Comparison of ENCODE assay signal across 17 cellular contexts in the genomic region with DNA sequence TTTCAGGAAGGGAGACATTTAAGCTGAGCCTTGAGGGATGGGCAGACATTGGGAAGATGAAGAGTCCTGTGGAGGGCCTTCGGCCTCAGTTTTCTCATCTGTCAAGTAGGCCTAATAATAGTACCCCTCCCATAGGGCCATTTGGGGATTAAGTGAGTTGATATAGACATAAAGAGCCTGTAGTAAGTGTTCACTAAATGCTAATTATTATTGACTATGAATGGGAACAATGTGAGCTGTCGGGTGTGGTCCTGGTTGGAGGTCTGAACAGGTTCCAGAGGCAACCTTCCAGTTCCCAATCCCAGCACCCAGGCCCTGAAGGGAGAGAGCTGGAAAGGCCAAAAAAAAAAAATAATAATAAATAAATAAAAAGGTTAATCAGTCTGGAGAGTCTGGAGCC. TPM values are rescaled to one million over a fixed set of nuclear protein-coding genes. Genes with fewer than 3 reads are reported as not detected.
DNase-seq lines count a peak whose midpoint lies in the region; ATAC-seq, FAIRE-seq and TF ChIP-seq lines count a peak whose summit lies in the region.
"Had no signal": no experiment of that assay in that cellular context is flagged by ENCODE, and none has a peak within 500 bp of the region (broad histone marks: within the 10 kb centered on the region; RNA-seq: fewer than 3 reads in every experiment).

No MANE protein-coding gene starts in this region.

- DNase-seq in A549 (ENCODE audit: low read depth in 1 of 2, low spot score in 1 of 2): no peak
- peak; percentile 71 for DNase-seq in NCI-H69 (lab: John Stamatoyannopoulos, UW)
- DNase-seq in H1 (ENCODE audit: low read depth in 1 of 2, low spot score in 2 of 2): no peak
- DNase-seq in osteoblast (ENCODE audit: insufficient read length, low spot score, missing footprints): peak; percentile 32
- no peak for DNase-seq in germinal center (ENCODE audit: low spot score)
- DNase-seq: 8988T; CD8-positive, alpha-beta memory T cell; COR-L47; DMS 273 treated with DMSO at 0.1 percent for 48 hours; HCEC 1CT; HFFc6 had no signal

- H3K9me3 ChIP-seq in A549: no peaks in the 10 kb centered on the region
- H3K9me3 ChIP-seq in H1 (ENCODE audit: insufficient read depth in 2 of 2, low read depth in 1 of 2, low read length in 1 of 2): peaks cover 3 to 5% of the 10 kb centered on the region in 2 experiments; a peak in 1 of 4 replicates
- H3K9me3 ChIP-seq in osteoblast (ENCODE audit: low read depth, low read length): no peaks in the 10 kb centered on the region
- H3K9me3 ChIP-seq: BLaER1 treated with 17β-estradiol and CSF1 and Interleukin-3, amounts not matched to agents 10 nM and 100 nM had no signal

- H3K23me2 ChIP-seq in H1 (ENCODE audit: low read depth, low read length): no peaks in the 10 kb centered on the region

- no peak overlapping the region for H3K56ac ChIP-seq in H1 (replicated peaks; ENCODE audit: insufficient read length, low read depth, low read length)

- TF ChIP-seq POLR2A in A549 (IDR thresholded peaks at IDR 0.05; ENCODE audit: low read length): no peak
- TF ChIP-seq POLR2A in H1 (IDR thresholded peaks at IDR 0.05; ENCODE audit: control extremely low read depth in 1 of 2, low read depth in 2 of 2, low read length in 2 of 2): no peak

- TF ChIP-seq CTCF in A549 (IDR thresholded peaks at IDR 0.05) (no peak), H1 (IDR thresholded peaks at IDR 0.05; ENCODE audit: control extremely low read depth in 1 of 3, insufficient read depth in 1 of 3, low read depth in 1 of 3, low read length in 3 of 3) (no peak), osteoblast (IDR thresholded peaks at IDR 0.05; ENCODE audit: extremely low read depth, low read depth, low read length) (no peak)

- no peaks in the 10 kb centered on the region for H3K36me3 ChIP-seq in H1 (ENCODE audit: control insufficient read depth in 2 of 4, insufficient read depth in 4 of 4, low read length in 3 of 4)
- H3K36me3 ChIP-seq in osteoblast (ENCODE audit: insufficient read depth, low read length): no peaks in the 10 kb centered on the region
- H3K36me3 ChIP-seq: BLaER1 treated with 17β-estradiol and CSF1 and Interleukin-3, amounts not matched to agents 10 nM and 100 nM had no signal

- H3K18ac ChIP-seq in H1 (ENCODE audit: extremely low read depth, low read length): no peak overlapping the region; the same call in 1 of the 2 replicates

- no peak overlapping the region for H2AFZ ChIP-seq in H1 (ENCODE audit: low read length)
- H2AFZ ChIP-seq in osteoblast (ENCODE audit: low read length): no peak overlapping the region

- H3K14ac ChIP-seq in H1 (ENCODE audit: insufficient read length): no peak overlapping the region

- no peak overlapping the region for H2BK120ac ChIP-seq in H1 (replicated peaks; ENCODE audit: low read depth, low read length)

- no peak overlapping the region for H3K4ac ChIP-seq in H1 (replicated peaks; ENCODE audit: insufficient read length, low read depth, low read length)

- FAIRE-seq in A549 (lab: Jason Lieb, UNC) (no peak), H1 (lab: Jason Lieb, UNC) (no peak)
- FAIRE-seq: G401.6, GM12891, GM19239 had no signal

- 88% methylated on average over 2 of the region's 2 CpGs for WGBS in A549 (ENCODE audit: missing lambda C conversion rate)
- 87% methylated on average over 2 of the region's 2 CpGs; no CpG with 5 or more reads in 1 of the 2 experiments for WGBS in H1 (ENCODE audit: extremely low coverage in 1 of 2, insufficient coverage in 1 of 2, insufficient read length in 1 of 2, insufficient replicate concordance in 2 of 2, low coverage in 1 of 2, low lambda C conversion rate in 2 of 2, missing lambda C conversion rate in 1 of 2), 2 experiments

- CTCF ChIA-PET in A549 (lab: Yijun Ruan, JAX): interaction anchor here (1.1 to 3.8 kb wide), 7 partner anchors 8 to 26 kb away, joined by 3 to 20 read pairs (median 9); partner anchors contain the start of gene ITPR3
- CTCF ChIA-PET in H1 (lab: Charles Lee; ENCODE audit: partially characterized antibody): interaction anchor here (0.8 to 5.5 kb wide), 16 partner anchors 11 to 447 kb away, joined by 3 to 57 read pairs (median 8); partner anchors contain the start of genes ITPR3 and UQCC2

- H3K27me3 ChIP-seq in H1 (replicated peaks in 1 of 4; ENCODE audit: control insufficient read depth in 3 of 4, extremely low read depth in 1 of 4, insufficient read depth in 3 of 4, low read length in 3 of 4) (no peaks in the 10 kb centered on the region), osteoblast (ENCODE audit: insufficient read depth, low read length) (no peaks in the 10 kb centered on the region)
- H3K27me3 ChIP-seq: BLaER1 treated with 17β-estradiol and CSF1 and Interleukin-3, amounts not matched to agents 10 nM and 100 nM had no signal

- no peak for TF ChIP-seq EP300 in A549 (IDR thresholded peaks at IDR 0.05)
- no peak for TF ChIP-seq EP300 in H1 (IDR thresholded peaks at IDR 0.05; ENCODE audit: borderline replicate concordance in 1 of 2, low read depth in 2 of 2, low read length in 2 of 2)

- no peak for TF ChIP-seq RAD21 in A549 (conservative IDR thresholded peaks at IDR 0.05 in 1 of 2, IDR thresholded peaks at IDR 0.05 in 1 of 2)
- no peak for TF ChIP-seq RAD21 in H1 (IDR thresholded peaks at IDR 0.05 in 1 of 2, conservative IDR thresholded peaks at IDR 0.05 in 1 of 2; ENCODE audit: low read depth in 2 of 2, low read length in 2 of 2)

- H3K79me1 ChIP-seq in H1 (ENCODE audit: low read depth, low read length): no peaks in the 10 kb centered on the region

- H4K20me1 ChIP-seq in H1 (replicated peaks in 1 of 2; ENCODE audit: control insufficient read depth in 1 of 2, insufficient read depth in 2 of 2, low read length in 2 of 2): no peaks in the 10 kb centered on the region
- no peaks in the 10 kb centered on the region for H4K20me1 ChIP-seq in osteoblast (ENCODE audit: insufficient read depth, low read length)
- H4K20me1 ChIP-seq: BLaER1 treated with 17β-estradiol and CSF1 and Interleukin-3, amounts not matched to agents 10 nM and 100 nM had no signal

- H3K9ac ChIP-seq in H1 (replicated peaks in 1 of 4; ENCODE audit: extremely low read depth in 1 of 4, low read depth in 3 of 4, low read length in 3 of 4): no peak overlapping the region
- H3K9ac ChIP-seq: BLaER1 treated with 17β-estradiol and CSF1 and Interleukin-3, amounts not matched to agents 10 nM and 100 nM had no signal

- peak overlapping the region; percentile 54 to 58; a peak in 4 of 6 replicates for H3K27ac ChIP-seq in A549
- H3K27ac ChIP-seq in H1 (ENCODE audit: low read depth, low read length): no peak overlapping the region
- H3K27ac ChIP-seq in osteoblast (ENCODE audit: low read depth, low read length): no peak overlapping the region
- H3K27ac ChIP-seq: BLaER1 treated with 17β-estradiol and CSF1 and Interleukin-3, amounts not matched to agents 10 nM and 100 nM had no signal

- H3K4me1 ChIP-seq in A549 (peaks cover 59% of the 10 kb centered on the region), H1 (replicated peaks in 1 of 4; ENCODE audit: control insufficient read depth in 3 of 4, insufficient read depth in 4 of 4, low read length in 3 of 4) (peaks cover 6 to 42% (median 26%) of the 10 kb centered on the region in 4 experiments), osteoblast (ENCODE audit: insufficient read depth, low read length) (peaks cover 24% of the 10 kb centered on the region)

- no peak overlapping the region for H4K91ac ChIP-seq in H1 (replicated peaks; ENCODE audit: insufficient read length, low read length)

- H3K4me2 ChIP-seq in A549: no peak overlapping the region; the same call in 2 of the 3 replicates
- H3K4me2 ChIP-seq in H1 (ENCODE audit: insufficient read depth in 1 of 2, low read depth in 2 of 2, low read length in 2 of 2): no peak overlapping the region
- H3K4me2 ChIP-seq in osteoblast (ENCODE audit: insufficient read depth, low read length): no peak overlapping the region
- H3K4me2 ChIP-seq: BLaER1 treated with 17β-estradiol and CSF1 and Interleukin-3, amounts not matched to agents 10 nM and 100 nM had no signal

- H2BK5ac ChIP-seq in H1 (ENCODE audit: low read depth, low read length): peak overlapping the region; percentile 44; the same call in 1 of the 2 replicates

- H2BK15ac ChIP-seq in H1 (ENCODE audit: low read length): no peak overlapping the region

- H3K4me3 ChIP-seq in A549: no peak overlapping the region
- H3K4me3 ChIP-seq in H1 (ENCODE audit: extremely low read depth in 1 of 4, insufficient read depth in 2 of 4, low read depth in 3 of 4, low read length in 4 of 4): no peak overlapping the region
- no peak overlapping the region for H3K4me3 ChIP-seq in osteoblast (ENCODE audit: insufficient read depth, low read length)
- H3K4me3 ChIP-seq: BLaER1 treated with 17β-estradiol and CSF1 and Interleukin-3, amounts not matched to agents 10 nM and 100 nM had no signal

- H4K8ac ChIP-seq in H1 (ENCODE audit: extremely low read depth, insufficient read depth, low read length): no peak overlapping the region

- H3K79me2 ChIP-seq in H1 (ENCODE audit: control insufficient read depth in 1 of 2, insufficient read depth in 2 of 2, low read length in 2 of 2): no peaks in the 10 kb centered on the region
- no peaks in the 10 kb centered on the region for H3K79me2 ChIP-seq in osteoblast (ENCODE audit: insufficient read depth, low read length)

- H2AK5ac ChIP-seq in H1 (ENCODE audit: low read depth, low read length): no peak overlapping the region

- no peak overlapping the region for H2BK12ac ChIP-seq in H1 (ENCODE audit: low read depth, low read length)

- POLR2A ChIA-PET in A549 (lab: Yijun Ruan, JAX): no interaction called here
- POLR2A ChIA-PET in H1 (lab: Charles Lee; ENCODE audit: partially characterized antibody): interaction anchor here (1.7 to 3.6 kb wide), 3 partner anchors 10 to 27 kb away, joined by 5 to 19 read pairs (median 6); partner anchors contain the start of gene ITPR3

- no peak overlapping the region for H3K23ac ChIP-seq in H1 (ENCODE audit: insufficient read length)

- peak overlapping the region; percentile 86; the same call in 1 of the 2 replicates for H2BK20ac ChIP-seq in H1 (ENCODE audit: low read length)

- no peak for ATAC-seq in A549
- ATAC-seq in HG03196 (IDR thresholded peaks at IDR 0.05; ENCODE audit: unreplicated experiment): no peak
- no peak for ATAC-seq in HG02571 (IDR thresholded peaks at IDR 0.05; ENCODE audit: unreplicated experiment)

- no peak overlapping the region for H4K5ac ChIP-seq in H1 (ENCODE audit: insufficient read length, low read depth, low read length)

RNA-seq across cellular contexts. Expression of gene ITPR3, which starts 14.5 kb away (rescaled TPM):
- polyA plus RNA-seq in A549 (2011; rRNA removed) (17.6 and 19.1 TPM in 2 replicates), A549 (2017; fragmentation: RNase III; extraction: RNeasy Plus Mini Kit Qiagen cat#74134 plus additional on column Dnase treatment) (19.0 to 20.8 TPM (median 20.7 TPM) in 3 replicates), H1 (2011; rRNA removed) (29.1 and 37.2 TPM in 2 replicates)
- 25.0 and 29.1 TPM in 2 replicates for polyA plus RNA-seq in A549 (2012; cell fraction: cytosol; rRNA removed)
- 77.0 and 104 TPM in 2 replicates for polyA plus RNA-seq in A549 (2012; cell fraction: nucleus; rRNA removed)
- polyA minus RNA-seq in A549 (2011; rRNA and poly(A)+ RNA removed): 29.3 and 39.6 TPM in 2 replicates
- 44.9 and 45.7 TPM in 2 replicates for total RNA-seq in H1 (2021; fragmentation: NEBNext Ultra II Directional; extraction: Animal tissue kit (Norgen Biotek cat#: 25700))
- polyA plus RNA-seq in H1 (2011; cell fraction: cytosol; rRNA removed): 22.7 TPM
- polyA plus RNA-seq in H1 (2011; cell fraction: nucleus; rRNA removed): 157 TPM
- 22.4 to 35.2 TPM (median 31.8 TPM) in 4 replicates for polyA plus RNA-seq in H1 (2012, experiment 1 of 2)
- polyA plus RNA-seq in H1 (2012, experiment 2 of 2): 11.9 TPM
- polyA plus RNA-seq in H1 (2013, experiment 1 of 2): 24.7 TPM
- polyA plus RNA-seq in H1 (2013, experiment 2 of 2): 23.5 TPM
- polyA minus RNA-seq in H1 (2011; rRNA and poly(A)+ RNA removed): 45.6 and 48.9 TPM in 2 replicates
- 23.7 TPM for polyA minus RNA-seq in H1 (2011; cell fraction: cytosol; rRNA and poly(A)+ RNA removed)
- 42.2 TPM for polyA minus RNA-seq in H1 (2011; cell fraction: nucleus; rRNA and poly(A)+ RNA removed)
- total RNA-seq in osteoblast: 46.7 and 52.2 TPM in 2 replicates

RNA-seq across cellular contexts. Expression of gene BAK1, which starts 26.6 kb away (rescaled TPM):
- polyA plus RNA-seq in A549 (2011; rRNA removed) (11.9 and 12.6 TPM in 2 replicates), A549 (2017; fragmentation: RNase III; extraction: RNeasy Plus Mini Kit Qiagen cat#74134 plus additional on column Dnase treatment) (16.9 to 19.0 TPM (median 18.8 TPM) in 3 replicates), H1 (2011; rRNA removed) (43.4 and 51.4 TPM in 2 replicates)
- polyA plus RNA-seq in A549 (2012; cell fraction: cytosol; rRNA removed): 11.5 and 16.6 TPM in 2 replicates
- polyA plus RNA-seq in A549 (2012; cell fraction: nucleus; rRNA removed): 13.1 and 13.6 TPM in 2 replicates
- 17.3 and 20.9 TPM in 2 replicates for polyA minus RNA-seq in A549 (2011; rRNA and poly(A)+ RNA removed)
- 43.3 and 45.1 TPM in 2 replicates for total RNA-seq in H1 (2021; fragmentation: NEBNext Ultra II Directional; extraction: Animal tissue kit (Norgen Biotek cat#: 25700))
- 38.7 TPM for polyA plus RNA-seq in H1 (2011; cell fraction: cytosol; rRNA removed)
- polyA plus RNA-seq in H1 (2011; cell fraction: nucleus; rRNA removed): 33.2 TPM
- polyA plus RNA-seq in H1 (2012, experiment 1 of 2): 25.3 to 42.8 TPM (median 38.6 TPM) in 4 replicates
- polyA plus RNA-seq in H1 (2012, experiment 2 of 2): 50.1 TPM
- 19.1 TPM for polyA plus RNA-seq in H1 (2013, experiment 1 of 2)
- 19.0 TPM for polyA plus RNA-seq in H1 (2013, experiment 2 of 2)
- 33.0 and 37.7 TPM in 2 replicates for polyA minus RNA-seq in H1 (2011; rRNA and poly(A)+ RNA removed)
- 27.4 TPM for polyA minus RNA-seq in H1 (2011; cell fraction: cytosol; rRNA and poly(A)+ RNA removed)
- 15.8 TPM for polyA minus RNA-seq in H1 (2011; cell fraction: nucleus; rRNA and poly(A)+ RNA removed)
- 13.3 and 13.8 TPM in 2 replicates for total RNA-seq in osteoblast

Comparison
In these comparisons a context has a peak if more than half of its experiments do, and no peak if none do; other contexts are left out.
1. DNase-seq: peak in NCI-H69 (single experiment) and osteoblast (single experiment); none in A549 (0 of 2), H1 (0 of 2) and germinal center (single experiment).
2. H3K27ac ChIP-seq: peak in A549 (2 of 2); none in H1 (single experiment) and osteoblast (single experiment).
3. Of the 18 proteins assayed by ChIP-seq in both H1 and A549: peak only in H1: KDM1A; only in A549: none; in both: none; in neither: 17.